Comparison of ENCODE assay signal across 8 cellular contexts in the genomic region with DNA sequence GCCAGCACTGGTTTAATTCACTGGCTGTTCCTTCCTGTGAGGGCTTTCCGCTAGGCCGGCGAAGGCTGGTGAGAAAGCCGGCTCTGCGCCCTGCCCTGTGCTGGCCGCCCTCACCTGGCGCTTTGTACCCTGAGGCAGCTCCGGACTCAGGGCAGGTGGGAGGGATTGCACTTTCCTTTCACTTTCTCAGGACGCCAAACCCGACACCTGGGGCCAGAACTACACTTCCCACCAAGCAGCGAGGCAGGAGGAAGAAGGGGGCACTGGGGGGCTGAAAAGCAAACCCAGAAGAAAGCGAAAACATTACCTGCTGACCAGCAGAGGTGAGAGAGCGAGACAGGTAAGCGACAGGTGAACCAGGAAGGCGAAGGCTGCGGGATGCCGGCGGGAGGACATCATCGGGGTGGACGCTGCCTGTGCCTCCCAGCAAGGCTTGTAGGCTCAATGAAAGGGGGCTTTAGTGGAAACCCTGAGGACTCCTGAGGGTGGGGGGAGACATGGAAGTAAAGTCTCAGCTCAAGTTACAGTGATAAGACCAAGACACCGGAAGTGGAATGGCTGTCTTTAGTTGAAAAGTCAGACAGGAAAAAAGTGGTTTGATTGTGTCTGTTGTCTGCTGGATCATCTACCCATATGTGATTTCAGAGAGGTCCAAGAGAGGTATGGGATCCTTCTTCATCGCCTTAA. TPM values are rescaled to one million over a fixed set of nuclear protein-coding genes. Genes with fewer than 3 reads are reported as not detected.
DNase-seq lines count a peak whose midpoint lies in the region; ATAC-seq and TF ChIP-seq lines count a peak whose summit lies in the region.

Gene RAB19, plus strand, starts transcription at position 181 of the 687 bp plus-strand sequence. CDS start 3,589 bp downstream, outside the sequence.

- H3K36me3 Mint-ChIP-seq in CD4-positive, CD25-positive, alpha-beta regulatory T cell: peaks cover 13% of the 10 kb centered on the region
- peaks cover 16% of the 10 kb centered on the region for H3K36me3 Mint-ChIP-seq in activated CD4-positive, alpha-beta memory T cell treated with anti-CD3 and anti-CD28 coated beads, Interleukin-2, amount 10 ng/mL, durations not matched to agents 7 days and 5 days (ENCODE audit: low read depth)
- peaks cover 10% of the 10 kb centered on the region for H3K36me3 Mint-ChIP-seq in endodermal cell (ENCODE audit: low read depth)
- no peaks in the 10 kb centered on the region for H3K36me3 Mint-ChIP-seq in HFFc6 (ENCODE audit: low read depth)

- CTCF ChIA-PET in activated CD4-positive, alpha-beta memory T cell treated with anti-CD3 and anti-CD28 coated beads, Interleukin-2, amount 10 ng/mL, durations not matched to agents 7 days and 5 days (lab: Charles Lee): interaction anchor here (1.0 kb wide), 1 partner anchor 179 kb away, joined by 3 read pairs; no protein-coding TSS in a partner anchor

- no peaks in the 10 kb centered on the region for H3K27me3 Mint-ChIP-seq in CD4-positive, CD25-positive, alpha-beta regulatory T cell
- no peaks in the 10 kb centered on the region for H3K27me3 Mint-ChIP-seq in activated CD4-positive, alpha-beta memory T cell treated with anti-CD3 and anti-CD28 coated beads, Interleukin-2, amount 10 ng/mL, durations not matched to agents 7 days and 5 days
- H3K27me3 Mint-ChIP-seq in endodermal cell (ENCODE audit: insufficient read depth) (no peaks in the 10 kb centered on the region), HFFc6 (ENCODE audit: insufficient read depth) (peaks cover 23% of the 10 kb centered on the region)

- no peak for TF ChIP-seq CTCF in LNCaP clone FGC (IDR thresholded peaks at IDR 0.05; ENCODE audit: control insufficient read depth, extremely low read depth, insufficient read depth)
- TF ChIP-seq CTCF in endodermal cell (conservative IDR thresholded peaks at IDR 0.05): no peak
- TF ChIP-seq CTCF in neutrophil (IDR thresholded peaks at IDR 0.05): no peak
- no peak for TF ChIP-seq CTCF in HFFc6 (IDR thresholded peaks at IDR 0.05)

- peaks cover 13 to 28% (median 19%) of the 10 kb centered on the region in 4 donors for H3K4me1 Mint-ChIP-seq in CD4-positive, CD25-positive, alpha-beta regulatory T cell
- H3K4me1 Mint-ChIP-seq in activated CD4-positive, alpha-beta memory T cell treated with anti-CD3 and anti-CD28 coated beads, Interleukin-2, amount 10 ng/mL, durations not matched to agents 7 days and 5 days: peaks cover 38% of the 10 kb centered on the region
- H3K4me1 Mint-ChIP-seq in endodermal cell (peaks cover 12% of the 10 kb centered on the region), HFFc6 (ENCODE audit: low read depth) (peaks cover 18% of the 10 kb centered on the region)

- no peaks in the 10 kb centered on the region for H3K27me3 ChIP-seq in CD4-positive, CD25-positive, alpha-beta regulatory T cell (ENCODE audit: control insufficient read depth, insufficient read depth, low read length)
- no peaks in the 10 kb centered on the region for H3K27me3 ChIP-seq in endodermal cell (ENCODE audit: control insufficient read depth, insufficient read depth, low read length, poor library complexity, severe bottlenecking)
- no peaks in the 10 kb centered on the region for H3K27me3 ChIP-seq in neutrophil

- peak within 1 kb of the TSS; percentile 32 for H3K9ac ChIP-seq in endodermal cell (ENCODE audit: extremely low read depth, low read length, poor library complexity, severe bottlenecking)

- peaks cover 12% of the 10 kb centered on the region for H3K4me1 ChIP-seq in CD4-positive, CD25-positive, alpha-beta regulatory T cell (ENCODE audit: control insufficient read depth, insufficient read depth, low read length, poor library complexity, severe bottlenecking)
- H3K4me1 ChIP-seq in endodermal cell (ENCODE audit: control insufficient read depth, insufficient read depth, low read length): no peaks in the 10 kb centered on the region
- peaks cover 50 to 58% of the 10 kb centered on the region in 2 experiments for H3K4me1 ChIP-seq in neutrophil (ENCODE audit: control insufficient read depth in 1 of 2, insufficient read depth in 1 of 2, low read depth in 1 of 2, low read length in 1 of 2)

- peak within 1 kb of the TSS; percentile 97 to 98 (median 98) for H3K27ac Mint-ChIP-seq in CD4-positive, CD25-positive, alpha-beta regulatory T cell
- H3K27ac Mint-ChIP-seq in activated CD4-positive, alpha-beta memory T cell treated with anti-CD3 and anti-CD28 coated beads, Interleukin-2, amount 10 ng/mL, durations not matched to agents 7 days and 5 days: peak within 1 kb of the TSS; percentile 82
- peak within 1 kb of the TSS; percentile 87 for H3K27ac Mint-ChIP-seq in endodermal cell
- H3K27ac Mint-ChIP-seq in HFFc6: no peak within 1 kb of the TSS

- peak within 1 kb of the TSS; percentile 92 for H3K4me3 ChIP-seq in CD4-positive, CD25-positive, alpha-beta regulatory T cell (ENCODE audit: low read depth, low read length)
- H3K4me3 ChIP-seq in LNCaP clone FGC (ENCODE audit: low read depth, low read length): peak within 1 kb of the TSS; percentile 53
- peak within 1 kb of the TSS; percentile 79 for H3K4me3 ChIP-seq in endodermal cell (ENCODE audit: low read length)
- H3K4me3 ChIP-seq in neutrophil (ENCODE audit: low read depth in 1 of 2, low read length in 1 of 2): peak within 1 kb of the TSS; percentile 62 to 64

- POLR2A ChIA-PET in activated CD4-positive, alpha-beta memory T cell treated with anti-CD3 and anti-CD28 coated beads, Interleukin-2, amount 10 ng/mL, durations not matched to agents 7 days and 5 days (lab: Charles Lee): interaction anchor here (0.9 to 3.1 kb wide), 6 partner anchors 12 to 73 kb away, joined by 3 to 21 read pairs (median 4); no protein-coding TSS in a partner anchor

- ATAC-seq in CD4-positive, CD25-positive, alpha-beta regulatory T cell (ENCODE audit: low read depth in 2 of 2): peak; percentile 79 to 83
- no peak for ATAC-seq in HG02938 (IDR thresholded peaks at IDR 0.05; ENCODE audit: unreplicated experiment)

- peak within 1 kb of the TSS; percentile 76 for H3K27ac ChIP-seq in CD4-positive, CD25-positive, alpha-beta regulatory T cell (ENCODE audit: insufficient read depth, low read length, poor library complexity, severe bottlenecking)
- H3K27ac ChIP-seq in endodermal cell (ENCODE audit: low read depth, low read length) (no peak within 1 kb of the TSS), neutrophil (peak within 1 kb of the TSS; percentile 71)

- no peaks in the 10 kb centered on the region for H3K9me3 ChIP-seq in CD4-positive, CD25-positive, alpha-beta regulatory T cell (ENCODE audit: control insufficient read depth in 2 of 2, low read length in 2 of 2)
- no peaks in the 10 kb centered on the region for H3K9me3 ChIP-seq in endodermal cell (ENCODE audit: control insufficient read depth, low read length)
- no peaks in the 10 kb centered on the region for H3K9me3 ChIP-seq in neutrophil

- 32 to 70% methylated on average over 14 to 22 of the region's 22 CpGs for WGBS in endodermal cell (ENCODE audit: insufficient coverage in 1 of 2, insufficient read length in 1 of 2), 2 experiments

- peak; percentile 33 to 80 (median 53) for DNase-seq in CD4-positive, CD25-positive, alpha-beta regulatory T cell
- DNase-seq in LNCaP clone FGC (ENCODE audit: low read depth) (peak; percentile 42), endodermal cell (peak; percentile 91), HFFc6 (no peak), SKM-1 treated with dmso at 0.1 percent for 144 hours (lab: John Stamatoyannopoulos, UW; ENCODE audit: unreplicated experiment) (no peak)
- DNase-seq in activated CD4-positive, alpha-beta memory T cell treated with anti-CD3 and anti-CD28 coated beads, Interleukin-2, amount 10 ng/mL, durations not matched to agents 7 days and 5 days: peak; percentile 53

- peaks cover 3% of the 10 kb centered on the region for H3K36me3 ChIP-seq in CD4-positive, CD25-positive, alpha-beta regulatory T cell (ENCODE audit: control insufficient read depth, insufficient read depth, low read length)
- no peaks in the 10 kb centered on the region for H3K36me3 ChIP-seq in endodermal cell (ENCODE audit: control insufficient read depth, insufficient read depth, low read length)
- peaks cover 16% of the 10 kb centered on the region for H3K36me3 ChIP-seq in neutrophil

- peaks cover 0 to 1% (median 0%) of the 10 kb centered on the region in 7 donors for H3K9me3 Mint-ChIP-seq in CD4-positive, CD25-positive, alpha-beta regulatory T cell
- H3K9me3 Mint-ChIP-seq in activated CD4-positive, alpha-beta memory T cell treated with anti-CD3 and anti-CD28 coated beads, Interleukin-2, amount 10 ng/mL, durations not matched to agents 7 days and 5 days: no peaks in the 10 kb centered on the region
- H3K9me3 Mint-ChIP-seq in endodermal cell (peaks cover 2% of the 10 kb centered on the region), HFFc6 (no peaks in the 10 kb centered on the region)

- peak within 1 kb of the TSS; percentile 90 to 99 (median 95) for H3K4me3 Mint-ChIP-seq in CD4-positive, CD25-positive, alpha-beta regulatory T cell
- H3K4me3 Mint-ChIP-seq in activated CD4-positive, alpha-beta memory T cell treated with anti-CD3 and anti-CD28 coated beads, Interleukin-2, amount 10 ng/mL, durations not matched to agents 7 days and 5 days: peak within 1 kb of the TSS; percentile 85
- peak within 1 kb of the TSS; percentile 73 for H3K4me3 Mint-ChIP-seq in endodermal cell
- H3K4me3 Mint-ChIP-seq in HFFc6: no peak within 1 kb of the TSS

RNA-seq across cellular contexts. Expression of gene RAB19, which starts in this region (rescaled TPM):
- total RNA-seq in CD4-positive, CD25-positive, alpha-beta regulatory T cell: 6.7 TPM
- polyA plus RNA-seq in CD4-positive, CD25-positive, alpha-beta regulatory T cell: 1 to 10 TPM; 2.1 to 5.7 (median 3.1) TPM
- total RNA-seq in activated CD4-positive, alpha-beta memory T cell treated with anti-CD3 and anti-CD28 coated beads, Interleukin-2, amount 10 ng/mL, durations not matched to agents 7 days and 5 days: 1 to 10 TPM; 4.3 to 4.8 TPM
- total RNA-seq in endodermal cell: 1 to 10 TPM; 5.1 to 5.7 TPM
- not detected for polyA plus RNA-seq in endodermal cell (2013, experiment 1 of 2)
- polyA plus RNA-seq in endodermal cell (2013, experiment 2 of 2): not detected
- total RNA-seq in HFFc6 (2021; fragmentation: NEBNext Ultra II Directional; extraction: Animal tissue kit (Norgen Biotek cat#: 25700)): not detected

Comparison
In these comparisons a context has a peak if more than half of its experiments do, and no peak if none do; other contexts are left out.
1. DNase-seq: peak in CD4-positive, CD25-positive, alpha-beta regulatory T cell (3 of 3), LNCaP clone FGC (single experiment), activated CD4-positive, alpha-beta memory T cell treated with anti-CD3 and anti-CD28 coated beads, Interleukin-2, amount 10 ng/mL, durations not matched to agents 7 days and 5 days (single experiment) and endodermal cell (single experiment); none in HFFc6 (single experiment) and SKM-1 treated with dmso at 0.1 percent for 144 hours (single experiment).
2. Peak in every context shown above with its lines, with median percentiles within 50 percentile points of each other: H3K4me3 ChIP-seq.